Comparison of ENCODE assay signal across 8 cellular contexts in the genomic region with DNA sequence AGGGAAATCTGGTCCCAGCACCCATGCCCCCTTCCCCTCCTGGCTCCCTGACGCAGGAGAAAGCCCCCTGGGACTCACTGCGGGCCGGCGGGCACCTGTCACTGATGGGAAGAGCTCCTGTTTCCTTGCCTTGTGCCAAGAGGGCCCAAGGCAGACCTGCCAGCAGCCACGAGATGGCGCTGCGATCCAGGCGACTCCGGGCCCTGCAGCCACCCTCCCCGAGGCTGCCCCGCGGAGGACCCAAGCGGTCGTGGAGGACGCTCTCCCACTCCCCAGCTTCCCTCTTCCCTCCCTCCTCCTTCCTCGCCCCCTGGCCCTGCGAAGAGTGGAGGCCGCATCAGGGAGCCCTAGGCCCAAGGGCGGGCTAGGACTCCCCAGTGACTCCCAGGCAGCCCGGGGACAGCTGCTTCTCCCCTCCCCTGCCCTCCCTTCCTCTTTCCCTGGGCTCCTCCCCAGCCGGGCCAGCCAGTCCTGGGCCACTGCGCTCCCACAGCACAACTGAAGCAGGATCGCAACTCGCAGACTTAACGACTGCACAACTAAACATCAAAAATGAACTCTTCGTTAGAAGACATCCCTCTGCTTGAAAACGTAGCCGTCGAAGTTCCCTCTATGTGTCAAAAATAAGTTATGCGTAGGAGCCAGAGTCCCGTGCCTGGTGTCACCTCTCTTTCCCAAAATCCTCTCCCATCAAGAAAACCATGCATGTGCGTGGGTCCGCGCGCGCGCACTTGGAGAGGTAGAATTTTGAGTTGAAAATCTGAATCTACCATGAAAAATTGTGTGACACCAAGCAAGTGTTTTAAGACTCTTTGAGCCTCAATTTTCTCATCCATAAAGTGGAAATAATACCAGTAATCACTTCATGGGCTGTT. TPM values are rescaled to one million over a fixed set of nuclear protein-coding genes. Genes with fewer than 3 reads are reported as not detected.
DNase-seq lines count a peak whose midpoint lies in the region; ATAC-seq and TF ChIP-seq lines count a peak whose summit lies in the region.

No MANE protein-coding gene starts in this region.

- POLR2A ChIA-PET in Panc1 (lab: Charles Lee), result no interaction called here

- H3K27ac ChIP-seq in HUES6 (ENCODE audit: low read depth, low read length), result no peak overlapping the region
- peak overlapping the region; percentile 18; the same call in 1 of the 2 replicates for H3K27ac ChIP-seq in Panc1 (ENCODE audit: low read length)
- no peak overlapping the region for H3K27ac ChIP-seq in neural cell (ENCODE audit: low read length)

- peak; percentile 48 for TF ChIP-seq RAD21 in neural cell (conservative IDR thresholded peaks at IDR 0.05)

- H3K4me1 ChIP-seq in HUES6 (ENCODE audit: control insufficient read depth, insufficient read depth, low read length), result peaks cover 16% of the 10 kb centered on the region; the same call in 1 of the 2 replicates
- H3K4me1 ChIP-seq in Panc1 (ENCODE audit: control insufficient read depth, insufficient read depth, low read length), result no peaks in the 10 kb centered on the region

- peak; percentile 83 for ATAC-seq in GM21381 (IDR thresholded peaks at IDR 0.05; ENCODE audit: unreplicated experiment)
- peak; percentile 100 for ATAC-seq in Panc1
- peak; percentile 95 for ATAC-seq in stimulated activated naive CD8-positive, alpha-beta T cell treated with anti-CD3 and anti-CD28 coated beads, Interleukin-15, Interleukin-2, amounts not matched to agents 100 U/mL and 50 U/mL, for 24 hours

- BruUV-seq in Panc1 (replicated peaks; lab: Mats Ljungman, UMichigan), result no TSS peak

- peak; percentile 62 for DNase-seq in COR-L47 (lab: John Stamatoyannopoulos, UW)
- DNase-seq in Panc1 (ENCODE audit: low read depth, low spot score), result peak; percentile 52
- DNase-seq in activated T-helper 1 cell treated with anti-CD3 and anti-CD28 coated beads, Interleukin-2, amount 50 U/mL, for 16 hours (ENCODE audit: low read depth in 1 of 2, low spot score in 1 of 2), result peak; percentile 64 to 67
- peak; percentile 76 for DNase-seq in fibroblast of the aortic adventitia (ENCODE audit: low read depth)
- DNase-seq in stimulated activated naive CD8-positive, alpha-beta T cell treated with anti-CD3 and anti-CD28 coated beads, Interleukin-15, Interleukin-2, amounts not matched to agents 100 U/mL and 50 U/mL, for 24 hours, result peak; percentile 91

- no peaks in the 10 kb centered on the region for H3K9me3 ChIP-seq in HUES6 (ENCODE audit: control insufficient read depth, insufficient read depth, low read depth, low read length)
- no peaks in the 10 kb centered on the region for H3K9me3 ChIP-seq in Panc1 (ENCODE audit: control insufficient read depth, insufficient read depth, low read depth, low read length)
- H3K9me3 ChIP-seq in neural cell (ENCODE audit: low read length), result no peaks in the 10 kb centered on the region

- H3F3A ChIP-seq in neural cell (ENCODE audit: insufficient read depth, low read length, poor library complexity, severe bottlenecking), result no peaks in the 10 kb centered on the region

- no peak for TF ChIP-seq EP300 in neural cell (conservative IDR thresholded peaks at IDR 0.05; ENCODE audit: poor library complexity, severe bottlenecking)

- peaks cover 14% of the 10 kb centered on the region for H3K27me3 ChIP-seq in HUES6 (ENCODE audit: control insufficient read depth, insufficient read depth, low read length)
- H3K27me3 ChIP-seq in Panc1 (ENCODE audit: control insufficient read depth, insufficient read depth, low read length), result no peaks in the 10 kb centered on the region
- no peaks in the 10 kb centered on the region for H3K27me3 ChIP-seq in neural cell (ENCODE audit: insufficient read depth, low read depth, low read length)

- no peaks in the 10 kb centered on the region for H3K79me2 ChIP-seq in neural cell (replicated peaks; ENCODE audit: insufficient read depth, low read length)

- H3K4me3 ChIP-seq in HUES6 (ENCODE audit: low read depth, low read length) (peak overlapping the region; percentile 80), Panc1 (ENCODE audit: low read depth in 2 of 2, low read length in 2 of 2) (peak overlapping the region; percentile 51 to 74), fibroblast of the aortic adventitia (ENCODE audit: low read depth, low read length) (peak overlapping the region; percentile 75), neural cell (ENCODE audit: low read length) (peak overlapping the region; percentile 21)

- H2AFZ ChIP-seq in neural cell (ENCODE audit: low read depth, low read length), result no peak overlapping the region

- H3K9me2 ChIP-seq in neural cell (ENCODE audit: insufficient read depth, low read length), result no peaks in the 10 kb centered on the region

- peak overlapping the region; percentile 71 for H3K9ac ChIP-seq in HUES6 (ENCODE audit: low read length)
- no peak overlapping the region for H3K9ac ChIP-seq in neural cell (ENCODE audit: low read length)

- no peaks in the 10 kb centered on the region for H4K20me1 ChIP-seq in neural cell (ENCODE audit: insufficient read depth)

- H3K36me3 ChIP-seq in HUES6 (ENCODE audit: control insufficient read depth, insufficient read depth, low read length) (no peaks in the 10 kb centered on the region), Panc1 (ENCODE audit: control insufficient read depth, insufficient read depth, low read length) (no peaks in the 10 kb centered on the region), neural cell (ENCODE audit: insufficient read depth, low read length) (no peaks in the 10 kb centered on the region)

- TF ChIP-seq CTCF in Panc1 (IDR thresholded peaks at IDR 0.05), result peak; percentile 96
- TF ChIP-seq CTCF in fibroblast of the aortic adventitia (IDR thresholded peaks at IDR 0.05; ENCODE audit: insufficient read depth, low read length), result peak; percentile 89
- peak; percentile 60 for TF ChIP-seq CTCF in neural cell (IDR thresholded peaks at IDR 0.05; ENCODE audit: poor library complexity, severe bottlenecking)

- CTCF ChIA-PET in Panc1 (lab: Charles Lee), result interaction anchor here (0.6 to 1.5 kb wide), 19 partner anchors 9 to 300 kb away, joined by 3 to 14 read pairs (median 3); a partner anchor contains a TSS

- in situ Hi-C loops in Panc1 (cut with HindIII; ENCODE audit: low pct_unique_long_range_greater_than_20kb, low sequenced_read_pairs), result no loop called here

- H3K4me2 ChIP-seq in neural cell (ENCODE audit: low read length), result no peak overlapping the region

- intact Hi-C loops in Panc1 (cut with micrococcal nuclease; ENCODE audit: unreplicated experiment), result loop anchor here (1.0 to 10.0 kb wide), 3 partner anchors 49 to 191 kb away; no protein-coding TSS in a partner anchor

TF ChIP-seq in neural cell, 6 proteins besides CTCF, POLR2A, EP300 and RAD21:
- peak; percentile 54 for TF ChIP-seq SMC3 (conservative IDR thresholded peaks at IDR 0.05; ENCODE audit: poor library complexity)
- no peak for TF ChIP-seq EZH2 (IDR thresholded peaks at IDR 0.05; ENCODE audit: borderline replicate concordance, insufficient read depth, low read length, poor library complexity, severe bottlenecking)

RNA-seq across cellular contexts. Expression of a gene that starts 34.2 kb away (rescaled TPM):
- total RNA-seq in Panc1 (2021; ENCODE audit: unreplicated experiment), result 2.4 TPM
- polyA plus RNA-seq in Panc1 (2012; ENCODE audit: insufficient read length), result 6.2 TPM
- 4.8 TPM in 1 of 2 replicates, not detected in the other for total RNA-seq in fibroblast of the aortic adventitia (ENCODE audit: low replicate concordance)
- polyA plus RNA-seq in neural cell, result 0.82 and 3.0 TPM in 2 replicates
- not detected in 2 replicates for polyA minus RNA-seq in neural cell

RNA-seq across cellular contexts. Expression of a gene that starts 56.9 kb away (rescaled TPM):
- total RNA-seq in Panc1 (2021; ENCODE audit: unreplicated experiment) (13.3 TPM), fibroblast of the aortic adventitia (ENCODE audit: low replicate concordance) (4.2 and 5.2 TPM in 2 replicates)
- 8.6 TPM for polyA plus RNA-seq in Panc1 (2012; ENCODE audit: insufficient read length)
- 3.4 and 7.2 TPM in 2 replicates for polyA plus RNA-seq in neural cell
- 2.2 and 3.4 TPM in 2 replicates for polyA minus RNA-seq in neural cell

Comparison
In these comparisons a context has a peak if more than half of its experiments do, and no peak if none do; other contexts are left out.
1. H3K4me3 ChIP-seq: peak in every context shown above with its lines; median percentile 80 in HUES6; 75 in fibroblast of the aortic adventitia; 62 in Panc1; 21 in neural cell.